17 cellular contexts compared by ENCODE assay signal in genomic region chr15:66745530-66746230, GRCh38. TPM values are rescaled to one million over a fixed set of nuclear protein-coding genes. Genes with fewer than 3 reads are reported as not detected.
DNase-seq lines count a peak whose midpoint lies in the region; TF ChIP-seq lines count a peak whose summit lies in the region.
"Had no signal": no experiment of that assay in that cellular context is flagged by ENCODE, and none has a peak within 500 bp of the region (broad histone marks: within the 10 kb centered on the region; RNA-seq: fewer than 3 reads in every experiment).

No MANE protein-coding gene starts in this region.

- H3K27me3 ChIP-seq in GM23248 (replicated peaks; ENCODE audit: insufficient read depth) (no peaks in the 10 kb centered on the region), SJSA1 (replicated peaks) (no peaks in the 10 kb centered on the region), liver (ENCODE audit: control insufficient read depth in 4 of 4, insufficient read depth in 4 of 4, low read length in 3 of 4) (no peaks in the 10 kb centered on the region), spleen (replicated peaks in 1 of 7) (no peaks in the 10 kb centered on the region)
- H3K27me3 ChIP-seq in CD4-positive, alpha-beta memory T cell (ENCODE audit: insufficient read depth, low read length), result no peaks in the 10 kb centered on the region
- H3K27me3 ChIP-seq: MG63 had no signal

- H3K27ac ChIP-seq in GM23248 (peak overlapping the region; percentile 17; the same call in 1 of the 2 replicates), SJSA1 (peak overlapping the region; percentile 93), liver (ENCODE audit: low read depth in 1 of 2, low read length in 2 of 2) (peak overlapping the region; percentile 9 to 70), spleen (peak overlapping the region in 5 of 8 donors; percentile 8 to 74 (median 50))
- H3K27ac ChIP-seq in CD4-positive, alpha-beta memory T cell (ENCODE audit: low read depth, low read length), result no peak overlapping the region

- in situ Hi-C loops in GM23248 (cut with MboI), result no loop called here

- H3K36me3 Mint-ChIP-seq in activated T-cell treated with anti-CD3 and anti-CD28 coated beads, Interleukin-2, amount 50 U/mL, for 24 hours (ENCODE audit: low read depth), result no peaks in the 10 kb centered on the region
- H3K36me3 Mint-ChIP-seq in CD4-positive, alpha-beta memory T cell, result no peaks in the 10 kb centered on the region
- H3K36me3 Mint-ChIP-seq: naive thymus-derived CD4-positive, alpha-beta T cell had no signal

- H3K9me3 ChIP-seq in GM23248 (ENCODE audit: low read depth) (no peaks in the 10 kb centered on the region), SJSA1 (replicated peaks) (peaks cover 5% of the 10 kb centered on the region; the same call in 1 of the 2 replicates), liver (ENCODE audit: control insufficient read depth in 4 of 4, low read length in 3 of 4) (no peaks in the 10 kb centered on the region), spleen (no peaks in the 10 kb centered on the region)
- no peaks in the 10 kb centered on the region for H3K9me3 ChIP-seq in CD4-positive, alpha-beta memory T cell (ENCODE audit: control insufficient read depth in 1 of 2, low read length in 2 of 2)
- H3K9me3 ChIP-seq: MG63 had no signal

- H3K27me3 Mint-ChIP-seq in activated T-cell treated with anti-CD3 and anti-CD28 coated beads, Interleukin-2, amount 50 U/mL, for 24 hours, result no peaks in the 10 kb centered on the region
- no peaks in the 10 kb centered on the region for H3K27me3 Mint-ChIP-seq in CD4-positive, alpha-beta memory T cell
- H3K27me3 Mint-ChIP-seq: B cell had no signal

- peaks cover 94% of the 10 kb centered on the region for H3K79me2 ChIP-seq in GM23248 (ENCODE audit: insufficient read depth)

- DNase-seq in GM23248 (no peak), SJSA1 (ENCODE audit: low read depth in 1 of 2, low spot score in 2 of 2) (no peak), spleen (no peak), glomerular visceral epithelial cell (ENCODE audit: extremely low spot score) (no peak), cerebellar cortex (ENCODE audit: low spot score) (no peak)
- no peak for DNase-seq in activated T-cell treated with anti-CD3 and anti-CD28 coated beads, Interleukin-2, amount 50 U/mL, for 24 hours
- no peak for DNase-seq in CD4-positive, alpha-beta memory T cell
- DNase-seq: activated CD8-positive, alpha-beta T cell treated with anti-CD3 and anti-CD28 coated beads, Interleukin-2, amount 10 ng/mL, durations not matched to agents 7 days and 5 days; amniotic stem cell; foreskin fibroblast; MG63; naive thymus-derived CD4-positive, alpha-beta T cell; NCI-H345; stimulated activated naive CD8-positive, alpha-beta T cell treated with anti-CD3 and anti-CD28 coated beads, Interleukin-15, Interleukin-2, amounts not matched to agents 100 U/mL and 50 U/mL, for 24 hours; T-helper 1 cell had no signal

- H2AFZ ChIP-seq in GM23248, result no peak overlapping the region

- TF ChIP-seq CTCF in liver (IDR thresholded peaks at IDR 0.05; ENCODE audit: low read depth, low read length, missing input control) (no peak), spleen (IDR thresholded peaks at IDR 0.05 in 8 of 11, conservative IDR thresholded peaks at IDR 0.05 in 3 of 11) (no peak)

- POLR2A ChIA-PET in CD4-positive, alpha-beta memory T cell (lab: Charles Lee; ENCODE audit: partially characterized antibody), result no interaction called here

- H3K4me3 ChIP-seq in GM23248 (no peak overlapping the region), SJSA1 (no peak overlapping the region), liver (ENCODE audit: low read depth in 1 of 3, low read length in 3 of 3) (no peak overlapping the region), spleen (no peak overlapping the region)
- no peak overlapping the region for H3K4me3 ChIP-seq in CD4-positive, alpha-beta memory T cell (ENCODE audit: low read length in 2 of 2)
- H3K4me3 ChIP-seq: MG63 had no signal

- no peak overlapping the region for H3K4me2 ChIP-seq in GM23248 (ENCODE audit: unreplicated experiment)

- TF ChIP-seq RAD21 in liver (IDR thresholded peaks at IDR 0.05), result no peak

- no peak overlapping the region for H3K27ac Mint-ChIP-seq in activated T-cell treated with anti-CD3 and anti-CD28 coated beads, Interleukin-2, amount 50 U/mL, for 24 hours
- no peak overlapping the region for H3K27ac Mint-ChIP-seq in CD4-positive, alpha-beta memory T cell
- H3K27ac Mint-ChIP-seq: activated CD8-positive, alpha-beta T cell treated with anti-CD3 and anti-CD28 coated beads, Interleukin-2, amount 10 ng/mL, durations not matched to agents 7 days and 5 days; B cell had no signal

- no peaks in the 10 kb centered on the region for H3K36me3 ChIP-seq in GM23248 (ENCODE audit: low read depth)
- H3K36me3 ChIP-seq in SJSA1, result peaks cover 55% of the 10 kb centered on the region
- no peaks in the 10 kb centered on the region for H3K36me3 ChIP-seq in liver (ENCODE audit: control insufficient read depth in 4 of 4, insufficient read depth in 3 of 4, low read depth in 1 of 4, low read length in 3 of 4)
- no peaks in the 10 kb centered on the region for H3K36me3 ChIP-seq in spleen
- no peaks in the 10 kb centered on the region for H3K36me3 ChIP-seq in CD4-positive, alpha-beta memory T cell (ENCODE audit: insufficient read depth, low read length)

- intact Hi-C loops in spleen (cut with DNase I; ENCODE audit: low total_unique reads), result no loop called here
- intact Hi-C loops in CD4-positive, alpha-beta memory T cell (cut with micrococcal nuclease), result no loop called here

- H3F3A ChIP-seq in GM23248 (ENCODE audit: insufficient read depth), result peaks cover 48% of the 10 kb centered on the region

- 79 to 82% methylated on average over 9 of the region's 9 CpGs for WGBS in GM23248 (ENCODE audit: low coverage in 1 of 2, low lambda C conversion rate in 2 of 2, missing lambda C conversion rate in 2 of 2), 2 experiments
- WGBS in liver, result 85% methylated on average over 9 of the region's 9 CpGs
- 73 to 88% (median 80%) methylated on average over 6 to 9 of the region's 9 CpGs for WGBS in spleen, 5 donors

- no peak overlapping the region for H3K4me3 Mint-ChIP-seq in activated T-cell treated with anti-CD3 and anti-CD28 coated beads, Interleukin-2, amount 50 U/mL, for 24 hours
- H3K4me3 Mint-ChIP-seq in CD4-positive, alpha-beta memory T cell, result no peak overlapping the region
- H3K4me3 Mint-ChIP-seq: activated CD8-positive, alpha-beta T cell treated with anti-CD3 and anti-CD28 coated beads, Interleukin-2, amount 10 ng/mL, durations not matched to agents 7 days and 5 days; B cell; naive thymus-derived CD4-positive, alpha-beta T cell had no signal

- no peaks in the 10 kb centered on the region for H3K9me3 Mint-ChIP-seq in activated T-cell treated with anti-CD3 and anti-CD28 coated beads, Interleukin-2, amount 50 U/mL, for 24 hours
- no peaks in the 10 kb centered on the region for H3K9me3 Mint-ChIP-seq in CD4-positive, alpha-beta memory T cell
- H3K9me3 Mint-ChIP-seq: naive thymus-derived CD4-positive, alpha-beta T cell had no signal

- no peaks in the 10 kb centered on the region for H3K4me1 Mint-ChIP-seq in activated T-cell treated with anti-CD3 and anti-CD28 coated beads, Interleukin-2, amount 50 U/mL, for 24 hours (ENCODE audit: low read depth)
- peaks cover 0 to 1% (median 0%) of the 10 kb centered on the region in 4 donors for H3K4me1 Mint-ChIP-seq in CD4-positive, alpha-beta memory T cell
- H3K4me1 Mint-ChIP-seq: B cell had no signal

- H3K9ac ChIP-seq in GM23248, result peak overlapping the region; percentile 6; the same call in 1 of the 2 replicates
- H3K9ac ChIP-seq in liver (ENCODE audit: low read depth in 1 of 2, low read length in 2 of 2), result no peak overlapping the region

- CTCF ChIA-PET in CD4-positive, alpha-beta memory T cell (lab: Charles Lee; ENCODE audit: partially characterized antibody), result no interaction called here

- H3K9me2 ChIP-seq in GM23248 (ENCODE audit: insufficient read depth), result no peaks in the 10 kb centered on the region

- TF ChIP-seq POLR2A in spleen (IDR thresholded peaks at IDR 0.05), result no peak

- H3K4me1 ChIP-seq in GM23248 (ENCODE audit: insufficient read depth) (peaks cover 75% of the 10 kb centered on the region), SJSA1 (replicated peaks) (peaks cover 77% of the 10 kb centered on the region), liver (ENCODE audit: control insufficient read depth in 4 of 4, insufficient read depth in 4 of 4, low read length in 3 of 4) (peaks cover 2 to 25% (median 14%) of the 10 kb centered on the region in 4 donors), spleen (peaks cover 0 to 40% (median 16%) of the 10 kb centered on the region in 6 donors)
- no peaks in the 10 kb centered on the region for H3K4me1 ChIP-seq in CD4-positive, alpha-beta memory T cell (ENCODE audit: insufficient read depth, low read length)

- no peaks in the 10 kb centered on the region for H4K20me1 ChIP-seq in GM23248 (ENCODE audit: insufficient read depth)

RNA-seq across cellular contexts. Expression of gene SMAD6, which starts 43.6 kb away (rescaled TPM):
- 24.0 and 32.9 TPM in 2 replicates for total RNA-seq in GM23248 (2014; rRNA removed; shearing (Covaris generic))
- polyA plus RNA-seq in GM23248 (2016; fragmentation: Nextera tagmentation; extraction: Ambion mirVana), result 3.5 and 3.6 TPM in 2 replicates
- 46.4 and 78.8 TPM in 2 replicates for total RNA-seq in SJSA1 (2014; rRNA removed; shearing (Covaris generic))
- 10 to 100 TPM; 14.1 to 15.1 TPM for total RNA-seq in liver
- polyA plus RNA-seq in liver, result 1 to 10 TPM; 1.2 to 7.9 TPM
- total RNA-seq in spleen, result 10 to 100 TPM in 2 of 7 donors, 1 to 10 TPM in 5; 3.6 to 14.0 (median 6.9) TPM
- 1 to 10 TPM in 2 of 3 donors, under 1 TPM in 1; 0.72 to 3.5 (median 3.4) TPM for polyA plus RNA-seq in spleen
- total RNA-seq in CD4-positive, alpha-beta memory T cell, result under 1 TPM; 0.09 to 0.11 TPM
- polyA plus RNA-seq in CD4-positive, alpha-beta memory T cell, result not detected
- polyA plus RNA-seq: naive thymus-derived CD4-positive, alpha-beta T cell had no signal

Comparison
In these comparisons a context has a peak if more than half of its experiments do, and no peak if none do; other contexts are left out.
1. RNA of gene SMAD6, which starts 43.6 kb away (total RNA-seq): 46.4 to 78.8 TPM in SJSA1, 24.0 to 32.9 TPM in GM23248, 14.1 to 15.1 TPM in liver and 3.6 to 14.0 TPM in spleen; 0.09 to 0.11 TPM in CD4-positive, alpha-beta memory T cell; every median in the first group is over 4 times any median in the second.